ENCODE assay signal across 1 cellular context in the genomic region with DNA sequence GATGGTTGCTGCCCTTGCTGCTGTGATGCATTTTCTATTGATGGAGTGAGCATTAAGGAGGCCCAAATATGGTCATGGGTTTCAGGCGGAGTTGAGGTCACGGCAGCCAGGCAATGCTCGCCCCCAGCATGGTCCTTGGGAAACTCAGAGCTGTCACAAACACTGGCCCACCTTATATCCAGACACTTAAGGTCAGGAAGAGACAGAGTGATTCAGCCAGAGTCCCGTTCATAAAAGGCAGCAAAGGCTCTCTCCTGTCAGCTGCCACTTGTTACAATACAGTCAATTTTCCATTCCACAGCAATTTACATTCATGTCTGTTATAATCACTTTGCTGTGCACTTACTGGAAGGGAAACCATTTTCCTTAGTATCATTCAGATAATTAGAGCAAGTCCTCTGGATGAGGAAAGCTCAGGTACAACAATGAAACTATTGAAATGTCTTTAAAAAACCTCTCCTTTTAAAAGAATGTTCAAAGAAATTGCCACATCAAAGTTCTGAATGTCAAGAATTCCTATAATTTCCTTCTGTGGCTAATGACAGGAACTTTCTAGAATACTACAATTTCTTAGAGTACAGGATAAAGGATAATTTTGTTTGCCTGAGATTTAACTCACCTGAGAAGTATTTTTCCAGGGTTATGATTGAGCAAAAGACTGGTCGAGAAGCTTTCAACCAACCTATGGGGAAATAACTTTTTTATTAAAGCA.
TF ChIP-seq lines count a peak whose summit lies in the region.

No MANE protein-coding gene starts in this region.

TF ChIP-seq in H1, 55 proteins besides CTCF, POLR2A, EP300 and RAD21:
- TF ChIP-seq RNF2 (IDR thresholded peaks at IDR 0.05; ENCODE audit: borderline replicate concordance, low read depth, low read length, missing control alignments, poor library complexity, severe bottlenecking) (no peak), FOSL1 (IDR thresholded peaks at IDR 0.05; ENCODE audit: insufficient read depth, low read depth, low read length) (no peak), ZNF274 (IDR thresholded peaks at IDR 0.05; ENCODE audit: borderline replicate concordance, extremely low read depth, low read length) (no peak), SRF (IDR thresholded peaks at IDR 0.05; ENCODE audit: low read depth, low read length) (peak; percentile 88), KDM5A (IDR thresholded peaks at IDR 0.05; ENCODE audit: low read length) (no peak), ASH2L (IDR thresholded peaks at IDR 0.05; ENCODE audit: low read length) (no peak)
TF ChIP-seq in H1: peak in this region for 1.
